ENCODE assay signal across 8 cellular contexts in genomic region chr19:5961969-5962945, GRCh38. TPM values are rescaled to one million over a fixed set of nuclear protein-coding genes. Genes with fewer than 3 reads are reported as not detected.
A peak's percentile ranks its signal among the peaks of the same experiment; 100 is the strongest.
DNase-seq lines count a peak whose midpoint lies in the region; ATAC-seq and TF ChIP-seq lines count a peak whose summit lies in the region.

No MANE protein-coding gene starts in this region.

- TF ChIP-seq CTCF in adrenal gland (IDR thresholded peaks at IDR 0.05): no peak

- no peaks in the 10 kb centered on the region for H3K36me3 ChIP-seq in adrenal gland (replicated peaks in 1 of 2)

- peaks cover 96 to 97% (median 97%) of the 10 kb centered on the region in 3 donors for H3K4me1 Mint-ChIP-seq in T-cell

- no peaks in the 10 kb centered on the region for H3K9me3 Mint-ChIP-seq in T-cell

- POLR2A ChIA-PET in T-cell (lab: Charles Lee): interaction anchor here in 1 of 2 donors (1.2 kb wide), 1 partner anchor 58 kb away, joined by 5 read pairs; no protein-coding TSS in a partner anchor

- H3K27me3 Mint-ChIP-seq in T-cell: no peaks in the 10 kb centered on the region

- peak overlapping the region; percentile 76 to 87 (median 81) for H3K4me3 Mint-ChIP-seq in T-cell

- 27 to 41% (median 31%) methylated on average over 25 to 29 of the region's 29 CpGs for WGBS in adrenal gland, 4 donors

- peak; percentile 94 to 95 (median 94) for ATAC-seq in T-cell (replicated peaks in 1 of 4)
- peak; percentile 86 for ATAC-seq in left colon
- no peak for ATAC-seq in HG02938 (IDR thresholded peaks at IDR 0.05; ENCODE audit: unreplicated experiment)
- no peak for ATAC-seq in HG02973 (IDR thresholded peaks at IDR 0.05; ENCODE audit: unreplicated experiment)

- intact Hi-C loops in adrenal gland (cut with DNase I) (no loop called here), left colon (cut with DNase I, micrococcal nuclease) (no loop called here)

- peak; percentile 81 for DNase-seq in AG20443 (ENCODE audit: low spot score)
- peak; percentile 68 to 74 for DNase-seq in Kasumi-1 (lab: John Stamatoyannopoulos, UW)
- peak; percentile 56 to 93 (median 79) for DNase-seq in T-cell
- peak; percentile 55 to 78 (median 66) for DNase-seq in adrenal gland
- DNase-seq in left colon: peak; percentile 74 to 80
- DNase-seq in stimulated activated CD8-positive, alpha-beta memory T cell treated with anti-CD3 and anti-CD28 coated beads, Interleukin-15, amount 100 ng/mL, for 4 hours (ENCODE audit: low read depth in 2 of 2): peak; percentile 30 to 34

- H3K4me1 ChIP-seq in adrenal gland (replicated peaks in 1 of 2): peaks cover 58 to 86% of the 10 kb centered on the region in 2 donors

- peak in 1 of 2 donors; percentile 46 for TF ChIP-seq POLR2A in adrenal gland (IDR thresholded peaks at IDR 0.05)

- H3K27ac ChIP-seq in adrenal gland: peak overlapping the region; percentile 21 to 94 (median 82)

- CTCF ChIA-PET in T-cell (lab: Charles Lee): interaction anchor here in 1 of 2 donors (0.6 to 1.5 kb wide), 4 partner anchors 14 to 394 kb away, joined by 3 to 6 read pairs (median 4); partner anchors contain the start of gene RANBP3

- peaks cover 13% of the 10 kb centered on the region for H3K36me3 Mint-ChIP-seq in T-cell

- H3K9me3 ChIP-seq in adrenal gland (replicated peaks in 1 of 3): no peaks in the 10 kb centered on the region

- H3K4me3 ChIP-seq in adrenal gland: peak overlapping the region in 1 of 4 donors; percentile 21

- H3K27ac Mint-ChIP-seq in T-cell: peak overlapping the region; percentile 98 to 100

- no peaks in the 10 kb centered on the region for H3K27me3 ChIP-seq in adrenal gland

RNA-seq across cellular contexts. Expression of gene RANBP3, which starts 15.7 kb away (rescaled TPM):
- total RNA-seq in T-cell (100 to 1,000 TPM in 2 of 5 donors, 10 to 100 TPM in 3; 90.2 to 101 (median 98.3) TPM), adrenal gland (100 to 1,000 TPM in 2 of 8 donors, 10 to 100 TPM in 6; 70.0 to 179 (median 90.0) TPM), left colon (10 to 100 TPM; 44.2 to 50.3 TPM)
- polyA plus RNA-seq in adrenal gland: 100 to 1,000 TPM in 1 of 3 donors, 10 to 100 TPM in 2; 60.9 to 118 (median 62.3) TPM

RNA-seq across cellular contexts. Expression of gene CAPS, which starts 48.2 kb away (rescaled TPM):
- total RNA-seq in T-cell: 10 to 100 TPM; 43.3 to 74.8 (median 69.8) TPM
- 100 to 1,000 TPM in 1 of 8 donors, 10 to 100 TPM in 6, 1 to 10 TPM in 1; 8.8 to 146 (median 19.2) TPM for total RNA-seq in adrenal gland
- 100 to 1,000 TPM in 1 of 3 donors, 10 to 100 TPM in 1, 1 to 10 TPM in 1; 7.1 to 104 (median 75.9) TPM for polyA plus RNA-seq in adrenal gland
- total RNA-seq in left colon: 10 to 100 TPM; 14.3 to 18.6 TPM

RNA-seq across cellular contexts. Expression of gene VMAC, which starts 57.6 kb away (rescaled TPM):
- total RNA-seq in T-cell (10 to 100 TPM; 23.8 to 35.9 (median 30.9) TPM), adrenal gland (10 to 100 TPM in 3 of 8 donors, 1 to 10 TPM in 5; 5.0 to 14.4 (median 8.8) TPM), left colon (1 to 10 TPM; 6.0 to 6.3 TPM)
- polyA plus RNA-seq in adrenal gland: 10 to 100 TPM in 1 of 3 donors, 1 to 10 TPM in 2; 3.5 to 15.6 (median 4.8) TPM

RNA-seq across cellular contexts. Expression of gene NDUFA11, which starts 58.7 kb away (rescaled TPM):
- 100 to 1,000 TPM; 106 to 198 (median 185) TPM for total RNA-seq in T-cell
- 100 to 1,000 TPM; 288 to 842 (median 387) TPM for total RNA-seq in adrenal gland
- 100 to 1,000 TPM; 300 to 856 (median 442) TPM for polyA plus RNA-seq in adrenal gland
- total RNA-seq in left colon: 100 to 1,000 TPM; 175 to 187 TPM

Comparison
In these comparisons a context has a peak if more than half of its experiments do, and no peak if none do; other contexts are left out.
1. ATAC-seq: peak in T-cell (4 of 4) and left colon (single experiment); none in HG02938 (single experiment) and HG02973 (single experiment).
2. Peak in every context shown above with its lines, with median percentiles within 50 percentile points of each other: DNase-seq.